ENCODE assay signal across 7 cellular contexts in the genomic region with DNA sequence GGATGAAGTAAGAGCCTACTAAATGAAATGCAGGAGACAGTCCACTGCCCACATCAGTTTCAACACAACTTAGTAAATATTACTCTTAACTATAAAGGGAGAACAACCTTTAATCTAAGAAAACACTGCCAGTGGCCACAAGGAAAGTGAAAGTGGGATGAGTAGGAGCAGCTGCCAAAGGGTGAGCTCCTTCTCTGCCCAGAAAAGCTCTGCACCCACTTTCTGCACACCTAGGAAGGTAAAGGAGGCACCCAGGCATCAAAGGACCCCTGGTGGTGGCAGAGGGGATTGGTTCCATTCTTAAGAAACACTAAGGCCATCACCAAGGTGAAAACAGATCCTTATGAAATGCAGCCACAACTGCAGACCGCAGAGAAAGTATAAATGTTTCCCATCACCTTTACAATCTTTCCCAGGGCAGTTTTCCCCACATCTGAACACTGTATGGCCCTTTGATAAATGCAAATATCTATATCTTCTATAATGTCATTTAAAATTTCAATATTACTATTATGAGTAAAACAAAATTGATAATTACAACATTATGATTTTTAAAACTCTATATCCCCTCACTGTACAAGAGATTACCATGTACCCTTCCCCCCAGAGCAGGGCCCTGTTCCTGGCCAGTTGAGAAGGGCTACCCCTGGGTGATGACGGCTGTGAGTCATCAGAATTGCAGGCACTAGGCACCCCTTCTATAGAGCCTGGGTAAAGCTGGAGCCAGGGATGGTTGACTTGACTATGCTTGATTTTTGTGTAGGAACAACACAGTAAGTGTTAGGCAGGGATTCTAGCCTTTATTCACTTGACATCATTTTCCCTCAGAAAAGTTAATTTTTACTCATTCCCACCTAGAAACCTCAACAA.
A peak's percentile ranks its signal among the peaks of the same experiment; 100 is the strongest.
DNase-seq lines count a peak whose midpoint lies in the region; ATAC-seq lines count a peak whose summit lies in the region.

No MANE protein-coding gene starts in this region.

- peak; percentile 74 for ATAC-seq in GM18511 (IDR thresholded peaks at IDR 0.05; ENCODE audit: unreplicated experiment)
- peak; percentile 51 for ATAC-seq in HG03565 (IDR thresholded peaks at IDR 0.05; ENCODE audit: unreplicated experiment)
- peak; percentile 96 for ATAC-seq in left lobe of liver
- no peak for ATAC-seq in HG03108 (IDR thresholded peaks at IDR 0.05; ENCODE audit: unreplicated experiment)

- DNase-seq in T follicular helper cell (ENCODE audit: low read depth) (peak; percentile 58), amniotic epithelial cell (ENCODE audit: low read depth) (peak; percentile 38), left lobe of liver (ENCODE audit: low spot score) (peak; percentile 63)
- peak; percentile 28 to 35 for DNase-seq in stimulated activated CD8-positive, alpha-beta memory T cell treated with anti-CD3 and anti-CD28 coated beads, Interleukin-15, amount 100 ng/mL, for 48 hours (ENCODE audit: low read depth in 2 of 2)
